Comparison of ENCODE assay signal across 1 cellular context in genomic region chr1:940121-941026, GRCh38.
TF ChIP-seq lines count a peak whose summit lies in the region.

No MANE protein-coding gene starts in this region.

TF ChIP-seq in GM12878, 131 proteins besides CTCF, POLR2A, EP300 and RAD21:
- TF ChIP-seq EED (IDR thresholded peaks at IDR 0.05; ENCODE audit: low read depth) (no peak), SUZ12 (IDR thresholded peaks at IDR 0.05; ENCODE audit: unreplicated experiment) (peak; percentile 99), EGR1 (IDR thresholded peaks at IDR 0.05; ENCODE audit: borderline replicate concordance in 1 of 2, low read depth in 2 of 2, low read length in 2 of 2) (peak in 1 of 2 experiments; percentile 53; a peak in 1 of 3 replicates), MEF2B (IDR thresholded peaks at IDR 0.05; ENCODE audit: partially characterized antibody, poor library complexity, severe bottlenecking) (no peak), E4F1 (IDR thresholded peaks at IDR 0.05; ENCODE audit: borderline replicate concordance, partially characterized antibody) (no peak), E2F8 (IDR thresholded peaks at IDR 0.05; ENCODE audit: low read depth, partially characterized antibody) (no peak), PBX3 (IDR thresholded peaks at IDR 0.05; ENCODE audit: insufficient replicate concordance, low read depth, low read length) (peak; percentile 36), BCL11A (IDR thresholded peaks at IDR 0.05; ENCODE audit: low read depth, low read length) (no peak), DPF2 (IDR thresholded peaks at IDR 0.05) (peak; percentile 70; the same call in 1 of the 2 replicates), BMI1 (IDR thresholded peaks at IDR 0.05; ENCODE audit: borderline replicate concordance) (no peak), POLR2AphosphoS2 (IDR thresholded peaks at IDR 0.05; ENCODE audit: low read depth, low read length) (no peak), GATAD2B (conservative IDR thresholded peaks at IDR 0.05; ENCODE audit: low read depth) (0 out of 2 replicates have a peak, but pooled peaks have one; percentile 35), ETV6 (conservative IDR thresholded peaks at IDR 0.05 in 1 of 2, IDR thresholded peaks at IDR 0.05 in 1 of 2; ENCODE audit: borderline replicate concordance in 1 of 2, low read depth in 1 of 2) (no peak), NRF1 (conservative IDR thresholded peaks at IDR 0.05; ENCODE audit: low read depth, low read length) (no peak), POLR2AphosphoS5 (IDR thresholded peaks at IDR 0.05; ENCODE audit: low read length) (no peak), NR2F1 (conservative IDR thresholded peaks at IDR 0.05) (0 out of 2 replicates have a peak, but pooled peaks have one; percentile 28), NKRF (conservative IDR thresholded peaks at IDR 0.05) (0 out of 2 replicates have a peak, but pooled peaks have one; percentile 37), IKZF1 (conservative IDR thresholded peaks at IDR 0.05) (peak; percentile 45; the same call in 1 of the 2 replicates), PKNOX1 (IDR thresholded peaks at IDR 0.05) (peak; percentile 47), ZNF622 (IDR thresholded peaks at IDR 0.05) (no peak), SMARCA5 (IDR thresholded peaks at IDR 0.05) (no peak)
